9 cellular contexts compared by ENCODE assay signal in the genomic region with DNA sequence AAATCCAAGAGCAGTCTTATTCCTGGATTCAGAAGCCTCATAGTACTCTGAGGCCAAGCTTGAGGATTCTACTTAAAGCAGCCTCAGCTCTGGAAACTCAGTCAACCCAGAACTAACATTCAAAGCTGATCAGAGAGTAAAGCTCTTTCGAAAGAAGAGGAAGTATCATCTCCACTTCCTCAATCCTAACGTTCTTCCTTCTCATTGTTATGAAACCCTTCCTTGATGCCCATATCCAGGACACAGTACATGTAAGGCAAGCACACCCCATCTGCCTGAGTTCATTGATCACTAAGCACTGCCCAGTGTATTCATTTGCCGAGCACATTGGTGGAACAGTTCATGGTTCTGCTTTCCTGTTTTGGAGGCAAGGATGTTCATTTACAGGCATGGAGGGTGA. TPM values are rescaled to one million over a fixed set of nuclear protein-coding genes. Genes with fewer than 3 reads are reported as not detected.
DNase-seq lines count a peak whose midpoint lies in the region; ATAC-seq and TF ChIP-seq lines count a peak whose summit lies in the region.
"Had no signal": no experiment of that assay in that cellular context is flagged by ENCODE, and none has a peak within 500 bp of the region (broad histone marks: within the 10 kb centered on the region; RNA-seq: fewer than 3 reads in every experiment).

A gene with protein sequence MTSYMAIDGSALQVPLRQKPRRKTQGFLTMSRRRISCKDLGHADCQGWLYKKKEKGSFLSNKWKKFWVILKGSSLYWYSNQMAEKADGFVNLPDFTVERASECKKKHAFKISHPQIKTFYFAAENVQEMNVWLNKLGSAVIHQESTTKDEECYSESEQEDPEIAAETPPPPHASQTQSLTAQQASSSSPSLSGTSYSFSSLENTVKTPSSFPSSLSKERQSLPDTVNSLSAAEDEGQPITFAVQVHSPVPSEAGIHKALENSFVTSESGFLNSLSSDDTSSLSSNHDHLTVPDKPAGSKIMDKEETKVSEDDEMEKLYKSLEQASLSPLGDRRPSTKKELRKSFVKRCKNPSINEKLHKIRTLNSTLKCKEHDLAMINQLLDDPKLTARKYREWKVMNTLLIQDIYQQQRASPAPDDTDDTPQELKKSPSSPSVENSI (minus strand): TSS at position 114 of the 400 bp plus-strand sequence. CDS start 90,856 bp downstream, outside the sequence.

- no peaks in the 10 kb centered on the region for H3K36me3 ChIP-seq in neutrophil

- ATAC-seq in GM18517 (IDR thresholded peaks at IDR 0.05; ENCODE audit: unreplicated experiment) (peak; percentile 18), HG03159 (IDR thresholded peaks at IDR 0.05; ENCODE audit: unreplicated experiment) (peak; percentile 25), GM18505 (IDR thresholded peaks at IDR 0.05; ENCODE audit: unreplicated experiment) (no peak)
- ATAC-seq in activated CD8-positive, alpha-beta T cell treated with anti-CD3 and anti-CD28 coated beads, Interleukin-2, amount 10 ng/mL, durations not matched to agents 7 days and 5 days = no peak

- H3K36me3 Mint-ChIP-seq in activated CD8-positive, alpha-beta T cell treated with anti-CD3 and anti-CD28 coated beads, Interleukin-2, amount 10 ng/mL, durations not matched to agents 7 days and 5 days (ENCODE audit: low read depth) = no peaks in the 10 kb centered on the region
- H3K36me3 Mint-ChIP-seq in activated T-helper 2 cell treated with anti-CD3 and anti-CD28 coated beads, Interferon-gamma antibody, Interleukin-2, Interleukin-4, amounts not matched to agents 10 μg/mL and 5 μg/mL and 100 μg/mL, durations not matched to agents 14 hours and 24 hours and 36 hours (ENCODE audit: low read depth) = no peaks in the 10 kb centered on the region

- no peaks in the 10 kb centered on the region for H3K27me3 Mint-ChIP-seq in activated CD8-positive, alpha-beta T cell treated with anti-CD3 and anti-CD28 coated beads, Interleukin-2, amount 10 ng/mL, durations not matched to agents 7 days and 5 days (ENCODE audit: low read depth)
- peaks cover 50% of the 10 kb centered on the region for H3K27me3 Mint-ChIP-seq in activated T-helper 2 cell treated with anti-CD3 and anti-CD28 coated beads, Interferon-gamma antibody, Interleukin-2, Interleukin-4, amounts not matched to agents 10 μg/mL and 5 μg/mL and 100 μg/mL, durations not matched to agents 14 hours and 24 hours and 36 hours (ENCODE audit: low read depth)

- TF ChIP-seq POLR2A in GM18505 (IDR thresholded peaks at IDR 0.05; ENCODE audit: borderline replicate concordance, extremely low read depth, insufficient read depth, insufficient read length) = no peak

- POLR2A ChIA-PET in activated CD8-positive, alpha-beta T cell treated with anti-CD3 and anti-CD28 coated beads, Interleukin-2, amount 10 ng/mL, durations not matched to agents 7 days and 5 days (lab: Charles Lee) = no interaction called here

- no peaks in the 10 kb centered on the region for H3K9me3 ChIP-seq in neutrophil

- H3K4me3 ChIP-seq in neutrophil (ENCODE audit: low read depth in 1 of 2, low read length in 1 of 2) = peak within 1 kb of the TSS; percentile 62 to 75

- H3K27ac Mint-ChIP-seq in activated CD8-positive, alpha-beta T cell treated with anti-CD3 and anti-CD28 coated beads, Interleukin-2, amount 10 ng/mL, durations not matched to agents 7 days and 5 days = no peak within 1 kb of the TSS
- H3K27ac Mint-ChIP-seq in activated T-helper 2 cell treated with anti-CD3 and anti-CD28 coated beads, Interferon-gamma antibody, Interleukin-2, Interleukin-4, amounts not matched to agents 10 μg/mL and 5 μg/mL and 100 μg/mL, durations not matched to agents 14 hours and 24 hours and 36 hours = no peak within 1 kb of the TSS

- intact Hi-C loops in activated T-helper 2 cell treated with anti-CD3 and anti-CD28 coated beads, Interferon-gamma antibody, Interleukin-2, Interleukin-4, amounts not matched to agents 10 μg/mL and 5 μg/mL and 100 μg/mL, durations not matched to agents 14 hours and 24 hours and 36 hours (cut with micrococcal nuclease) = no loop called here

- no peaks in the 10 kb centered on the region for H3K9me3 Mint-ChIP-seq in activated CD8-positive, alpha-beta T cell treated with anti-CD3 and anti-CD28 coated beads, Interleukin-2, amount 10 ng/mL, durations not matched to agents 7 days and 5 days (ENCODE audit: insufficient read depth)
- H3K9me3 Mint-ChIP-seq in activated T-helper 2 cell treated with anti-CD3 and anti-CD28 coated beads, Interferon-gamma antibody, Interleukin-2, Interleukin-4, amounts not matched to agents 10 μg/mL and 5 μg/mL and 100 μg/mL, durations not matched to agents 14 hours and 24 hours and 36 hours = no peaks in the 10 kb centered on the region

- CTCF ChIA-PET in activated CD8-positive, alpha-beta T cell treated with anti-CD3 and anti-CD28 coated beads, Interleukin-2, amount 10 ng/mL, durations not matched to agents 7 days and 5 days (lab: Charles Lee) = no interaction called here

- peaks cover 89% of the 10 kb centered on the region in 2 experiments for H3K4me1 ChIP-seq in neutrophil (ENCODE audit: control insufficient read depth in 1 of 2, insufficient read depth in 1 of 2, low read depth in 1 of 2, low read length in 1 of 2)

- peak within 1 kb of the TSS; percentile 92 for H3K27ac ChIP-seq in neutrophil

- H3K4me3 Mint-ChIP-seq in activated CD8-positive, alpha-beta T cell treated with anti-CD3 and anti-CD28 coated beads, Interleukin-2, amount 10 ng/mL, durations not matched to agents 7 days and 5 days = no peak within 1 kb of the TSS
- no peak within 1 kb of the TSS for H3K4me3 Mint-ChIP-seq in activated T-helper 2 cell treated with anti-CD3 and anti-CD28 coated beads, Interferon-gamma antibody, Interleukin-2, Interleukin-4, amounts not matched to agents 10 μg/mL and 5 μg/mL and 100 μg/mL, durations not matched to agents 14 hours and 24 hours and 36 hours (ENCODE audit: low read depth)

- H3K4me1 Mint-ChIP-seq in activated CD8-positive, alpha-beta T cell treated with anti-CD3 and anti-CD28 coated beads, Interleukin-2, amount 10 ng/mL, durations not matched to agents 7 days and 5 days (ENCODE audit: low read depth) = peaks cover 41% of the 10 kb centered on the region
- H3K4me1 Mint-ChIP-seq in activated T-helper 2 cell treated with anti-CD3 and anti-CD28 coated beads, Interferon-gamma antibody, Interleukin-2, Interleukin-4, amounts not matched to agents 10 μg/mL and 5 μg/mL and 100 μg/mL, durations not matched to agents 14 hours and 24 hours and 36 hours (ENCODE audit: low read depth) = peaks cover 25% of the 10 kb centered on the region

- DNase-seq in activated CD8-positive, alpha-beta T cell treated with anti-CD3 and anti-CD28 coated beads, Interleukin-2, amount 10 ng/mL, durations not matched to agents 7 days and 5 days = no peak
- DNase-seq in NCI-H526 (lab: John Stamatoyannopoulos, UW) (no peak), DMS53 treated with DMSO at 0.1 percent for 48 hours (lab: John Stamatoyannopoulos, UW; ENCODE audit: unreplicated experiment) (no peak)
- DNase-seq in activated T-helper 2 cell treated with anti-CD3 and anti-CD28 coated beads, Interferon-gamma antibody, Interleukin-2, Interleukin-4, amounts not matched to agents 10 μg/mL and 5 μg/mL and 100 μg/mL, durations not matched to agents 14 hours and 24 hours and 36 hours (ENCODE audit: low spot score) = no peak
- DNase-seq: nucleus accumbens had no signal

- TF ChIP-seq CTCF in neutrophil (IDR thresholded peaks at IDR 0.05) = peak; percentile 12

- H3K27me3 ChIP-seq in neutrophil = no peaks in the 10 kb centered on the region

RNA-seq across cellular contexts. Expression of the gene that starts here (rescaled TPM):
- total RNA-seq in activated CD8-positive, alpha-beta T cell treated with anti-CD3 and anti-CD28 coated beads, Interleukin-2, amount 10 ng/mL, durations not matched to agents 7 days and 5 days = 10 to 100 TPM; 22.6 to 24.4 TPM
- total RNA-seq in activated T-helper 2 cell treated with anti-CD3 and anti-CD28 coated beads, Interferon-gamma antibody, Interleukin-2, Interleukin-4, amounts not matched to agents 10 μg/mL and 5 μg/mL and 100 μg/mL, durations not matched to agents 14 hours and 24 hours and 36 hours = 0.34 and 0.69 TPM in 2 replicates

Comparison
In these comparisons a context has a peak if more than half of its experiments do, and no peak if none do; other contexts are left out.
1. RNA of the gene that starts here (total RNA-seq): 22.6 to 24.4 TPM in activated CD8-positive, alpha-beta T cell treated with anti-CD3 and anti-CD28 coated beads, Interleukin-2, amount 10 ng/mL, durations not matched to agents 7 days and 5 days; 0.34 to 0.69 TPM in activated T-helper 2 cell treated with anti-CD3 and anti-CD28 coated beads, Interferon-gamma antibody, Interleukin-2, Interleukin-4, amounts not matched to agents 10 μg/mL and 5 μg/mL and 100 μg/mL, durations not matched to agents 14 hours and 24 hours and 36 hours; every median in the first group is over 10 times any median in the second.
2. ATAC-seq: peak in GM18517 (single experiment) and HG03159 (single experiment); none in activated CD8-positive, alpha-beta T cell treated with anti-CD3 and anti-CD28 coated beads, Interleukin-2, amount 10 ng/mL, durations not matched to agents 7 days and 5 days (single experiment) and GM18505 (single experiment).